In genomic region chr17:1736348-1737281, GRCh38 we compare ENCODE assay signal across 8 cellular contexts. TPM values are rescaled to one million over a fixed set of nuclear protein-coding genes. Genes with fewer than 3 reads are reported as not detected.
DNase-seq lines count a peak whose midpoint lies in the region; ATAC-seq and TF ChIP-seq lines count a peak whose summit lies in the region.

No MANE protein-coding gene starts in this region.

- no peak overlapping the region for H3K4me3 Mint-ChIP-seq in activated T-cell treated with anti-CD3 and anti-CD28 coated beads, Interleukin-2, amount 50 U/mL, for 24 hours

- no peaks in the 10 kb centered on the region for H3K27me3 Mint-ChIP-seq in activated T-cell treated with anti-CD3 and anti-CD28 coated beads, Interleukin-2, amount 50 U/mL, for 24 hours

- H3K27ac Mint-ChIP-seq in activated T-cell treated with anti-CD3 and anti-CD28 coated beads, Interleukin-2, amount 50 U/mL, for 24 hours: peak overlapping the region; percentile 82

- peak overlapping the region; percentile 88 for H3K27ac ChIP-seq in cardiac muscle cell

- H3K4me1 Mint-ChIP-seq in activated T-cell treated with anti-CD3 and anti-CD28 coated beads, Interleukin-2, amount 50 U/mL, for 24 hours (ENCODE audit: low read depth): peaks cover 12% of the 10 kb centered on the region

- H3K36me3 Mint-ChIP-seq in activated T-cell treated with anti-CD3 and anti-CD28 coated beads, Interleukin-2, amount 50 U/mL, for 24 hours (ENCODE audit: low read depth): peaks cover 37% of the 10 kb centered on the region

- peaks cover 7% of the 10 kb centered on the region for H3K4me1 ChIP-seq in cardiac muscle cell (ENCODE audit: low read depth)

- TF ChIP-seq CTCF in cardiac muscle cell (IDR thresholded peaks at IDR 0.05; ENCODE audit: low read depth, low read length): no peak

- H3K9me3 Mint-ChIP-seq in activated T-cell treated with anti-CD3 and anti-CD28 coated beads, Interleukin-2, amount 50 U/mL, for 24 hours: no peaks in the 10 kb centered on the region

- DNase-seq in Right ventricle myocardium inferior (ENCODE audit: missing footprints) (peak; percentile 83), cardiac septum (ENCODE audit: low spot score) (no peak), cardiac muscle cell (ENCODE audit: low read depth in 1 of 2, low spot score in 1 of 2) (peak in 1 of 2 donors; percentile 93), DMS53 (lab: John Stamatoyannopoulos, UW) (no peak), GOT3 (lab: John Stamatoyannopoulos, UW) (no peak), NCI-H1092 (lab: John Stamatoyannopoulos, UW) (no peak)
- DNase-seq in activated T-cell treated with anti-CD3 and anti-CD28 coated beads, Interleukin-2, amount 50 U/mL, for 24 hours: peak; percentile 62
- DNase-seq in stimulated activated CD4-positive, alpha-beta T cell treated with anti-CD3 and anti-CD28 coated beads, Interleukin-2, amount 100 ng/mL, for 24 hours: peak; percentile 68 to 72

- H3K4me3 ChIP-seq in cardiac muscle cell: no peak overlapping the region

- peak; percentile 78 for ATAC-seq in Right ventricle myocardium inferior

- no peaks in the 10 kb centered on the region for H3K36me3 ChIP-seq in cardiac muscle cell

- intact Hi-C loops in Right ventricle myocardium inferior (cut with DNase I): no loop called here
- intact Hi-C loops in cardiac septum (cut with DNase I): no loop called here

- no peaks in the 10 kb centered on the region for H3K9me3 ChIP-seq in cardiac muscle cell (ENCODE audit: low read depth)

- no peaks in the 10 kb centered on the region for H3K27me3 ChIP-seq in cardiac muscle cell

RNA-seq across cellular contexts. Expression of gene SERPINF2, which starts 6.1 kb away (rescaled TPM):
- total RNA-seq in Right ventricle myocardium inferior (0.73 TPM), cardiac septum (1.2 TPM), cardiac muscle cell (2.2 TPM in 1 of 2 replicates, not detected in the other)
- polyA plus RNA-seq in cardiac muscle cell: not detected in 2 replicates

RNA-seq across cellular contexts. Expression of gene WDR81, which starts 12.1 kb away (rescaled TPM):
- 10.4 TPM for total RNA-seq in Right ventricle myocardium inferior
- total RNA-seq in cardiac septum: 7.2 TPM
- total RNA-seq in cardiac muscle cell: 14.2 and 23.1 TPM in 2 replicates
- 7.4 and 9.5 TPM in 2 replicates for polyA plus RNA-seq in cardiac muscle cell

RNA-seq across cellular contexts. Expression of gene SERPINF1, which starts 25.2 kb away (rescaled TPM):
- total RNA-seq in Right ventricle myocardium inferior: 198 TPM
- 163 TPM for total RNA-seq in cardiac septum
- 102 and 134 TPM in 2 replicates for total RNA-seq in cardiac muscle cell
- polyA plus RNA-seq in cardiac muscle cell: 73.1 and 109 TPM in 2 replicates

RNA-seq across cellular contexts. Expression of gene TLCD2, which starts 26.4 kb away (rescaled TPM):
- total RNA-seq in Right ventricle myocardium inferior (2.4 TPM), cardiac septum (2.6 TPM), cardiac muscle cell (2.1 and 3.1 TPM in 2 replicates)
- 0.89 and 1.4 TPM in 2 replicates for polyA plus RNA-seq in cardiac muscle cell

RNA-seq across cellular contexts. Expression of gene PRPF8, which starts 51.9 kb away (rescaled TPM):
- total RNA-seq in Right ventricle myocardium inferior (120 TPM), cardiac septum (162 TPM), cardiac muscle cell (118 and 137 TPM in 2 replicates)
- 170 and 182 TPM in 2 replicates for polyA plus RNA-seq in cardiac muscle cell

Comparison
In these comparisons a context has a peak if more than half of its experiments do, and no peak if none do; other contexts are left out.
1. DNase-seq: peak in Right ventricle myocardium inferior (single experiment), activated T-cell treated with anti-CD3 and anti-CD28 coated beads, Interleukin-2, amount 50 U/mL, for 24 hours (single experiment) and stimulated activated CD4-positive, alpha-beta T cell treated with anti-CD3 and anti-CD28 coated beads, Interleukin-2, amount 100 ng/mL, for 24 hours (2 of 2); none in cardiac septum (single experiment), DMS53 (single experiment), GOT3 (single experiment) and NCI-H1092 (single experiment).